In the genomic region with DNA sequence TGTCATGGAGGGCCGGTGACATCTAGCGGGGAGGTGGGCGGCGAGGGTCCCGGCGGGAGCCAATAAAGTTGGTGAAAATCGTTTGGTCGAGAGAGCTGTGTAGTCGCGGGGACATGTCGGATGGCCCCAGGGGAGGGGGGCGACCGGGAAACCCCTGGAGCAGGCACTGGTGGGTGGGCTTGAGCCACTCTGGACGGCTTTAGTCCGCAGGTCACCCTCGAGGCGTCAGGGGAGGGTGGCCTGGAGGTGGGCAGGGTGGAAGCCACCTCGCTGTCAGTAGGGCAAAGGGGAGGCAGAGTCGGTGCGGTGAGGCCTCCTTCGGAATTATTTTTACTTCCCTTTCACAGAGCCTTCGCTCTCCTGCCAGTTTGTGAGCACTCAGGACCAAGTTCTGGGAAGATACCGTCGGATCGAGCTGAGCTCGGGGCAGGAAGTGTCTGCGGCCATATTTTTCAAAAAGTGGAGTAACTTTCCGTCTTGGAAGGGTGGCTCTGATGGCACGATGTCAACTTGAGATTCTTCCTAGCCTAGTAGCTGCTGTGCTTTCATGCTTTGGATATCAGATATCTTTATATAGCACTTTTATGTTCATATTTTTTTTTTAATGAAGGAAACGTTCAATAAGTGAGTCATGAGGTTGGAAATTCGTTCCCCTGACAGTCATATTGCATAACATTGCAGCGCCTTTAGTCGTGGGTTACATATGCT, we compare ENCODE assay signal across 8 cellular contexts. TPM values are rescaled to one million over a fixed set of nuclear protein-coding genes. Genes with fewer than 3 reads are reported as not detected.
A peak's percentile ranks its signal among the peaks of the same experiment; 100 is the strongest.
DNase-seq lines count a peak whose midpoint lies in the region; ATAC-seq and TF ChIP-seq lines count a peak whose summit lies in the region.

No MANE protein-coding gene starts in this region.

- 0 out of 2 replicates have a peak, but pooled peaks cover 6% of the 10 kb centered on the region for H4K20me1 ChIP-seq in BLaER1

- H3K4me3 ChIP-seq in BLaER1 (peak overlapping the region; percentile 75), LNCaP clone FGC (ENCODE audit: low read depth, low read length) (peak overlapping the region; percentile 78), esophagus muscularis mucosa (peak overlapping the region; percentile 84 to 91 (median 88)), muscle layer of colon (ENCODE audit: low read depth in 1 of 2, low read length in 2 of 2) (peak overlapping the region; percentile 85 to 92), tibial artery (peak overlapping the region; percentile 82 to 89)

- peak overlapping the region; percentile 74 for H3K9ac ChIP-seq in BLaER1
- peak overlapping the region; percentile 86 for H3K9ac ChIP-seq in muscle layer of colon (ENCODE audit: low read length)

- H3K9me3 ChIP-seq in BLaER1 (peaks cover 14% of the 10 kb centered on the region; the same call in 1 of the 2 replicates), esophagus muscularis mucosa (no peaks in the 10 kb centered on the region), muscle layer of colon (ENCODE audit: low read length) (no peaks in the 10 kb centered on the region), tibial artery (no peaks in the 10 kb centered on the region)

- no peak for TF ChIP-seq EP300 in esophagus muscularis mucosa (IDR thresholded peaks at IDR 0.05)

- DNase-seq in LNCaP clone FGC (ENCODE audit: low read depth), result no peak
- peak; percentile 9 for DNase-seq in activated T-cell treated with anti-CD3 and anti-CD28 coated beads for 48 hours (ENCODE audit: low read depth)
- DNase-seq in esophagus muscularis mucosa (ENCODE audit: extremely low spot score), result peak; percentile 92
- DNase-seq in tibial artery, result peak; percentile 40 to 77

- TF ChIP-seq POLR2A in esophagus muscularis mucosa (IDR thresholded peaks at IDR 0.05; ENCODE audit: low read depth), result no peak

- 0 out of 2 replicates have a peak, but pooled peaks have one; percentile 8 for TF ChIP-seq CTCF in LNCaP clone FGC (IDR thresholded peaks at IDR 0.05; ENCODE audit: control insufficient read depth, extremely low read depth, insufficient read depth)
- no peak for TF ChIP-seq CTCF in esophagus muscularis mucosa (IDR thresholded peaks at IDR 0.05)
- TF ChIP-seq CTCF in tibial artery (IDR thresholded peaks at IDR 0.05), result no peak

- H3K4me1 ChIP-seq in BLaER1 (peaks cover 25% of the 10 kb centered on the region), esophagus muscularis mucosa (peaks cover 8 to 34% (median 25%) of the 10 kb centered on the region in 4 donors), muscle layer of colon (ENCODE audit: insufficient read depth, low read length) (peaks cover 20% of the 10 kb centered on the region), tibial artery (peaks cover 0 to 42% (median 14%) of the 10 kb centered on the region in 4 donors)

- ATAC-seq in GM19328 (IDR thresholded peaks at IDR 0.05; ENCODE audit: unreplicated experiment) (no peak), HG02981 (IDR thresholded peaks at IDR 0.05; ENCODE audit: unreplicated experiment) (no peak)

- intact Hi-C loops in esophagus muscularis mucosa (cut with DNase I) (loop anchor here (10.0 kb wide), 1 partner anchor 410 kb away; the partner anchor contains the start of gene ATF7IP), tibial artery (cut with DNase I; ENCODE audit: low total_unique reads) (no loop called here)

- H3K4me2 ChIP-seq in BLaER1, result peak overlapping the region; percentile 90

- WGBS in esophagus muscularis mucosa, result 15% methylated on average over 16 of the region's 33 CpGs

- H3K27me3 ChIP-seq in BLaER1, result peaks cover 37% of the 10 kb centered on the region
- no peaks in the 10 kb centered on the region for H3K27me3 ChIP-seq in esophagus muscularis mucosa
- no peaks in the 10 kb centered on the region for H3K27me3 ChIP-seq in muscle layer of colon (ENCODE audit: control insufficient read depth in 1 of 2, insufficient read depth in 2 of 2, low read length in 2 of 2)
- no peaks in the 10 kb centered on the region for H3K27me3 ChIP-seq in tibial artery

- no peaks in the 10 kb centered on the region for H3K36me3 ChIP-seq in BLaER1
- no peaks in the 10 kb centered on the region for H3K36me3 ChIP-seq in esophagus muscularis mucosa
- no peaks in the 10 kb centered on the region for H3K36me3 ChIP-seq in muscle layer of colon (ENCODE audit: insufficient read depth, low read length)
- H3K36me3 ChIP-seq in tibial artery, result no peaks in the 10 kb centered on the region

- peak overlapping the region; percentile 12; the same call in 1 of the 2 replicates for H3K27ac ChIP-seq in BLaER1
- H3K27ac ChIP-seq in esophagus muscularis mucosa (replicated peaks in 1 of 4), result peak overlapping the region; percentile 92 to 98 (median 97)
- H3K27ac ChIP-seq in muscle layer of colon (ENCODE audit: low read depth, low read length), result peak overlapping the region; percentile 93
- H3K27ac ChIP-seq in tibial artery, result peak overlapping the region; percentile 89 to 93

RNA-seq across cellular contexts. Expression of gene WBP11, which starts 28.2 kb away (rescaled TPM):
- total RNA-seq in esophagus muscularis mucosa, result 10 to 100 TPM; 18.2 to 25.7 (median 19.1) TPM

RNA-seq across cellular contexts. Expression of gene C12orf60, which starts 28.4 kb away (rescaled TPM):
- 1 to 10 TPM in 2 of 4 donors, under 1 TPM in 2; 0.66 to 2.1 (median 1.1) TPM for total RNA-seq in esophagus muscularis mucosa

RNA-seq across cellular contexts. Expression of gene SMCO3, which starts 38.9 kb away (rescaled TPM):
- total RNA-seq in esophagus muscularis mucosa, result under 1 TPM in 1 of 4 donors, not detected in 3; 0.23 TPM

Comparison
In these comparisons a context has a peak if more than half of its experiments do, and no peak if none do; other contexts are left out.
1. H3K27ac ChIP-seq: peak in every context shown above with its lines; median percentile 97 in esophagus muscularis mucosa; 93 in muscle layer of colon; 91 in tibial artery; 12 in BLaER1.